In genomic region chr17:74574489-74575142, GRCh38 we compare ENCODE assay signal across 24 cellular contexts. TPM values are rescaled to one million over a fixed set of nuclear protein-coding genes. Genes with fewer than 3 reads are reported as not detected.
DNase-seq lines count a peak whose midpoint lies in the region; ATAC-seq and FAIRE-seq lines count a peak whose summit lies in the region.
"Had no signal": no experiment of that assay in that cellular context is flagged by ENCODE, and none has a peak within 500 bp of the region (broad histone marks: within the 10 kb centered on the region; RNA-seq: fewer than 3 reads in every experiment).

No MANE protein-coding gene starts in this region.

- ATAC-seq in left colon: peak; percentile 93
- no peak for ATAC-seq in aorta (ENCODE audit: low FRiP score)
- ATAC-seq: A549, GM12878 had no signal

- no peaks in the 10 kb centered on the region for H3K4me1 ChIP-seq in small intestine (ENCODE audit: control insufficient read depth in 2 of 2, insufficient read depth in 1 of 2, low read depth in 1 of 2, low read length in 1 of 2)
- no peaks in the 10 kb centered on the region for H3K4me1 ChIP-seq in aorta (ENCODE audit: control insufficient read depth in 1 of 2, insufficient read depth in 2 of 2, low read length in 2 of 2)
- H3K4me1 ChIP-seq: BE2C had no signal

- FAIRE-seq in small intestine (lab: Jason Lieb, UNC): no peak
- FAIRE-seq in urothelium cell line (lab: Jason Lieb, UNC): peak; percentile 44
- FAIRE-seq: A549, G401.6, GM12878, GM19239, H1 had no signal

- DNase-seq in SW480 (ENCODE audit: low spot score) (peak; percentile 27), left colon (peak; percentile 27 to 35), small intestine (peak; percentile 7), urothelium cell line (ENCODE audit: low spot score) (no peak), aorta (no peak), NCI-H146 treated with DMSO at 0.1 percent for 48 hours (lab: John Stamatoyannopoulos, UW; ENCODE audit: unreplicated experiment) (no peak), DMS153 treated with DMSO at 0.1 percent for 48 hours (lab: John Stamatoyannopoulos, UW; ENCODE audit: unreplicated experiment) (no peak)
- DNase-seq: 8988T; ACHN; AML-193; BE2C; Calu3; CD4-positive, alpha-beta memory T cell; COR-L47; DND-41; GM23248; H7; HCEC 1CT had no signal

- intact Hi-C loops in left colon (cut with DNase I, micrococcal nuclease) (no loop called here), aorta (cut with DNase I) (no loop called here)

- H3K36me3 ChIP-seq in small intestine (ENCODE audit: control insufficient read depth in 2 of 2, insufficient read depth in 2 of 2, low read length in 2 of 2) (no peaks in the 10 kb centered on the region), aorta (ENCODE audit: control insufficient read depth in 1 of 2, insufficient read depth in 2 of 2, low read length in 1 of 2) (no peaks in the 10 kb centered on the region)
- H3K36me3 ChIP-seq: BE2C; BLaER1 treated with 17β-estradiol and CSF1 and Interleukin-3, amounts not matched to agents 10 nM and 100 nM had no signal

- H3K27me3 ChIP-seq in small intestine (ENCODE audit: control insufficient read depth in 2 of 2, insufficient read depth in 2 of 2, low read length in 2 of 2) (no peaks in the 10 kb centered on the region), aorta (ENCODE audit: control insufficient read depth in 1 of 2, insufficient read depth in 2 of 2, low read length in 1 of 2) (no peaks in the 10 kb centered on the region)
- H3K27me3 ChIP-seq: BLaER1 treated with 17β-estradiol and CSF1 and Interleukin-3, amounts not matched to agents 10 nM and 100 nM had no signal

- H3K9me3 ChIP-seq in small intestine (ENCODE audit: control insufficient read depth, low read depth) (no peaks in the 10 kb centered on the region), aorta (ENCODE audit: control insufficient read depth, low read length) (peaks cover 3% of the 10 kb centered on the region)
- H3K9me3 ChIP-seq: A549; BE2C; BLaER1 treated with 17β-estradiol and CSF1 and Interleukin-3, amounts not matched to agents 10 nM and 100 nM had no signal

- H3K27ac ChIP-seq in small intestine (ENCODE audit: low read depth in 1 of 2, low read length in 1 of 2): peak overlapping the region in 1 of 2 donors; percentile 0
- no peak overlapping the region for H3K27ac ChIP-seq in aorta (ENCODE audit: low read depth in 1 of 2, low read length in 2 of 2)
- H3K27ac ChIP-seq: A549; BLaER1 treated with 17β-estradiol and CSF1 and Interleukin-3, amounts not matched to agents 10 nM and 100 nM; GM23248 had no signal

- H3K4me3 ChIP-seq in small intestine (ENCODE audit: low read depth in 1 of 2, low read length in 2 of 2): no peak overlapping the region
- H3K4me3 ChIP-seq in aorta (ENCODE audit: low read length in 2 of 2): no peak overlapping the region
- H3K4me3 ChIP-seq: A549; BLaER1 treated with 17β-estradiol and CSF1 and Interleukin-3, amounts not matched to agents 10 nM and 100 nM; GM12878; GM23248 had no signal

- 13 to 50% (median 23%) methylated on average over 5 of the region's 5 CpGs for WGBS in small intestine, 3 donors
- WGBS in aorta, 2 donors: 61 to 64% methylated on average over 5 of the region's 5 CpGs

RNA-seq across cellular contexts. Expression of gene CD300H, which starts 7.3 kb away (rescaled TPM):
- total RNA-seq in left colon: not detected
- polyA plus RNA-seq in small intestine: not detected
- total RNA-seq in aorta: not detected
- polyA plus RNA-seq in aorta: not detected
- total RNA-seq: Calu3; CD4-positive, alpha-beta memory T cell; GM12878; GM23248; H1; H7 had no signal
- polyA plus RNA-seq: CD4-positive, alpha-beta memory T cell; GM12878; GM23248; H1 had no signal

RNA-seq across cellular contexts. Expression of gene CD300LD, which starts 17.5 kb away (rescaled TPM):
- not detected for total RNA-seq in left colon
- not detected for polyA plus RNA-seq in small intestine
- total RNA-seq in aorta: not detected
- under 1 TPM in 1 of 2 donors, not detected in 1; 0.75 TPM for polyA plus RNA-seq in aorta
- total RNA-seq: Calu3; CD4-positive, alpha-beta memory T cell; GM12878; GM23248; H1; H7 had no signal
- polyA plus RNA-seq: A549; CD4-positive, alpha-beta memory T cell; GM12878; GM23248; H1 had no signal

RNA-seq across cellular contexts. Expression of gene CD300C, which starts 28.7 kb away (rescaled TPM):
- total RNA-seq in left colon (1 to 10 TPM in 1 of 2 donors, under 1 TPM in 1; 0.24 to 1.1 TPM), aorta (1 to 10 TPM; 2.2 to 2.9 TPM)
- polyA plus RNA-seq in small intestine (1 to 10 TPM in 1 of 3 donors, under 1 TPM in 1, not detected in 1; 0.81 to 1.1 TPM), aorta (under 1 TPM; 0.28 to 0.88 TPM)
- total RNA-seq: Calu3; CD4-positive, alpha-beta memory T cell; H1; H7 had no signal
- polyA plus RNA-seq: A549; CD4-positive, alpha-beta memory T cell; H1 had no signal

RNA-seq across cellular contexts. Expression of gene CD300LB, which starts 43.3 kb away (rescaled TPM):
- under 1 TPM; 0.12 to 0.25 TPM for total RNA-seq in left colon
- polyA plus RNA-seq in small intestine: under 1 TPM in 2 of 3 donors, not detected in 1; 0.13 to 0.27 TPM
- total RNA-seq in aorta: 1 to 10 TPM; 1.3 to 1.6 TPM
- 1 to 10 TPM in 1 of 2 donors, not detected in 1; 1.1 TPM for polyA plus RNA-seq in aorta
- total RNA-seq: Calu3, GM23248, H1, H7 had no signal
- polyA plus RNA-seq: A549; CD4-positive, alpha-beta memory T cell; GM23248; H1 had no signal

RNA-seq across cellular contexts. Expression of gene CD300E, which starts 48.9 kb away (rescaled TPM):
- total RNA-seq in left colon (under 1 TPM in 1 of 2 donors, not detected in 1; 0.39 TPM), aorta (1 to 10 TPM; 2.8 to 4.3 TPM)
- polyA plus RNA-seq in small intestine (under 1 TPM in 2 of 3 donors, not detected in 1; 0.22 to 0.33 TPM), aorta (under 1 TPM in 1 of 2 donors, not detected in 1; 0.18 TPM)
- total RNA-seq: Calu3; CD4-positive, alpha-beta memory T cell; GM12878; GM23248; H1 had no signal
- polyA plus RNA-seq: A549; CD4-positive, alpha-beta memory T cell; GM12878; GM23248; H1 had no signal

Comparison
In these comparisons a context has a peak if more than half of its experiments do, and no peak if none do; other contexts are left out.
1. DNase-seq: peak in SW480 (single experiment), left colon (2 of 2) and small intestine (single experiment); none in urothelium cell line (single experiment), aorta (0 of 2), NCI-H146 treated with DMSO at 0.1 percent for 48 hours (single experiment) and DMS153 treated with DMSO at 0.1 percent for 48 hours (single experiment).